ENCODE assay signal across 19 cellular contexts in genomic region chr14:54048736-54049135, GRCh38.
"Had no signal": no experiment of that assay in that cellular context is flagged by ENCODE, and none has a peak within 500 bp of the region (broad histone marks: within the 10 kb centered on the region; RNA-seq: fewer than 3 reads in every experiment).

No MANE protein-coding gene starts in this region.

- H2AFZ ChIP-seq: parathyroid adenoma had no signal

- H3K27ac Mint-ChIP-seq: activated B cell treated with CpG ODN at 0.5 μM for 24 hours; activated CD8-positive, alpha-beta T cell treated with anti-CD3 and anti-CD28 coated beads, Interleukin-2, amount 10 ng/mL, durations not matched to agents 7 days and 5 days; activated naive CD4-positive, alpha-beta T cell treated with anti-CD3 and anti-CD28 coated beads for 36 hours; activated T-cell treated with anti-CD3 and anti-CD28 coated beads, Interleukin-2, amount 50 U/mL, for 24 hours; activated T-helper 2 cell treated with anti-CD3 and anti-CD28 coated beads, Interferon-gamma antibody, Interleukin-2, Interleukin-4, amounts not matched to agents 10 μg/mL and 5 μg/mL and 100 μg/mL, durations not matched to agents 14 hours and 24 hours and 36 hours; memory B cell; natural killer cell treated with Interleukin-12 subunit alpha and Interleukin-12 subunit beta and Interleukin-15 and Interleukin-18, amount 100 ng/mL, for 72 hours; stimulated activated effector memory CD8-positive, alpha-beta T cell treated with anti-CD3 and anti-CD28 coated beads, Interleukin-12 subunit alpha, Interleukin-12 subunit beta, amount 100 ng/mL, for 72 hours; type B pancreatic cell had no signal

- H3K36me3 Mint-ChIP-seq: memory B cell; natural killer cell treated with Interleukin-12 subunit alpha and Interleukin-12 subunit beta and Interleukin-15 and Interleukin-18, amount 100 ng/mL, for 72 hours; stimulated activated effector memory CD8-positive, alpha-beta T cell treated with anti-CD3 and anti-CD28 coated beads, Interleukin-12 subunit alpha, Interleukin-12 subunit beta, amount 100 ng/mL, for 72 hours; type B pancreatic cell had no signal

- H3K27me3 Mint-ChIP-seq: activated T-cell treated with anti-CD3 and anti-CD28 coated beads, Interleukin-2, amount 50 U/mL, for 24 hours; natural killer cell treated with Interleukin-12 subunit alpha and Interleukin-12 subunit beta and Interleukin-15 and Interleukin-18, amount 100 ng/mL, for 72 hours; type B pancreatic cell had no signal

- H3K27me3 ChIP-seq: body of pancreas, stomach, testis had no signal

- H3K4me1 ChIP-seq: body of pancreas, parathyroid adenoma, testis had no signal

- H3K9me3 Mint-ChIP-seq: activated B cell treated with CpG ODN at 0.5 μM for 24 hours; activated naive CD4-positive, alpha-beta T cell treated with anti-CD3 and anti-CD28 coated beads for 36 hours; activated T-cell treated with anti-CD3 and anti-CD28 coated beads, Interleukin-2, amount 50 U/mL, for 24 hours; activated T-helper 2 cell treated with anti-CD3 and anti-CD28 coated beads, Interferon-gamma antibody, Interleukin-2, Interleukin-4, amounts not matched to agents 10 μg/mL and 5 μg/mL and 100 μg/mL, durations not matched to agents 14 hours and 24 hours and 36 hours; memory B cell; type B pancreatic cell had no signal

- H3K4me1 Mint-ChIP-seq: activated B cell treated with CpG ODN at 0.5 μM for 24 hours; memory B cell; stimulated activated effector memory CD8-positive, alpha-beta T cell treated with anti-CD3 and anti-CD28 coated beads, Interleukin-12 subunit alpha, Interleukin-12 subunit beta, amount 100 ng/mL, for 72 hours had no signal

- H3K9me3 ChIP-seq: body of pancreas, stomach, testis had no signal

- DNase-seq: activated B cell treated with CpG ODN at 0.5 μM for 24 hours; activated CD4-positive, alpha-beta T cell treated with anti-CD3 and anti-CD28 coated beads for 4 hours; activated CD8-positive, alpha-beta T cell treated with anti-CD3 and anti-CD28 coated beads, Interleukin-2, amount 10 ng/mL, durations not matched to agents 7 days and 5 days; activated naive CD4-positive, alpha-beta T cell treated with anti-CD3 and anti-CD28 coated beads for 36 hours; activated T-cell treated with anti-CD3 and anti-CD28 coated beads, Interleukin-2, amount 50 U/mL, for 24 hours; body of pancreas; dorsolateral prefrontal cortex; foreskin keratinocyte; stimulated activated CD4-positive, alpha-beta T cell treated with anti-CD3 and anti-CD28 coated beads, Interleukin-4, amount 100 ng/mL, for 24 hours; stomach; testis had no signal

- H3K27ac ChIP-seq: body of pancreas, dorsolateral prefrontal cortex, epithelial cell of prostate, foreskin keratinocyte, parathyroid adenoma, stomach, testis had no signal

- ATAC-seq: activated CD8-positive, alpha-beta T cell treated with anti-CD3 and anti-CD28 coated beads, Interleukin-2, amount 10 ng/mL, durations not matched to agents 7 days and 5 days; body of pancreas; foreskin keratinocyte; natural killer cell treated with Interleukin-12 subunit alpha and Interleukin-12 subunit beta and Interleukin-15 and Interleukin-18, amount 100 ng/mL, for 72 hours; sciatic nerve; stimulated activated effector memory CD8-positive, alpha-beta T cell treated with anti-CD3 and anti-CD28 coated beads, Interleukin-12 subunit alpha, Interleukin-12 subunit beta, amount 100 ng/mL, for 72 hours had no signal

- H3K9ac ChIP-seq: parathyroid adenoma had no signal

- H3K4me3 Mint-ChIP-seq: activated B cell treated with CpG ODN at 0.5 μM for 24 hours; activated CD8-positive, alpha-beta T cell treated with anti-CD3 and anti-CD28 coated beads, Interleukin-2, amount 10 ng/mL, durations not matched to agents 7 days and 5 days; activated naive CD4-positive, alpha-beta T cell treated with anti-CD3 and anti-CD28 coated beads for 36 hours; activated T-cell treated with anti-CD3 and anti-CD28 coated beads, Interleukin-2, amount 50 U/mL, for 24 hours; memory B cell; natural killer cell treated with Interleukin-12 subunit alpha and Interleukin-12 subunit beta and Interleukin-15 and Interleukin-18, amount 100 ng/mL, for 72 hours; stimulated activated effector memory CD8-positive, alpha-beta T cell treated with anti-CD3 and anti-CD28 coated beads, Interleukin-12 subunit alpha, Interleukin-12 subunit beta, amount 100 ng/mL, for 72 hours; type B pancreatic cell had no signal

- H3K4me3 ChIP-seq: body of pancreas, dorsolateral prefrontal cortex, stomach, testis had no signal

- H3K36me3 ChIP-seq: stomach had no signal
